Comparison of ENCODE assay signal across 10 cellular contexts in genomic region chr4:130233377-130234047, GRCh38.
DNase-seq lines count a peak whose midpoint lies in the region; ATAC-seq and TF ChIP-seq lines count a peak whose summit lies in the region.
"Had no signal": no experiment of that assay in that cellular context is flagged by ENCODE, and none has a peak within 500 bp of the region (broad histone marks: within the 10 kb centered on the region; RNA-seq: fewer than 3 reads in every experiment).

No MANE protein-coding gene starts in this region.

- no peak overlapping the region; a peak in 1 of 22 replicates for H3K27ac ChIP-seq in BLaER1 treated with 17β-estradiol and CSF1 and Interleukin-3, amounts not matched to agents 10 nM and 100 nM

- H3K4me1 Mint-ChIP-seq in T-helper 17 cell: no peaks in the 10 kb centered on the region

- H3K27me3 ChIP-seq in BLaER1 treated with 17β-estradiol and CSF1 and Interleukin-3, amounts not matched to agents 10 nM and 100 nM: no peaks in the 10 kb centered on the region
- H3K27me3 ChIP-seq in BE2C: no peaks in the 10 kb centered on the region

- H3K4me3 ChIP-seq in BLaER1 treated with 17β-estradiol and CSF1 and Interleukin-3, amounts not matched to agents 10 nM and 100 nM: peak overlapping the region in 2 of 10 experiments; percentile 14 to 24; a peak in 3 of 20 replicates
- no peak overlapping the region for H3K4me3 ChIP-seq in BE2C (ENCODE audit: low read depth, low read length)

- peak; percentile 100 for ATAC-seq in GM19397 (IDR thresholded peaks at IDR 0.05; ENCODE audit: unreplicated experiment)
- ATAC-seq in HG03103 (IDR thresholded peaks at IDR 0.05; ENCODE audit: low read depth, unreplicated experiment): peak; percentile 99
- no peak for ATAC-seq in T-helper 17 cell
- no peak for ATAC-seq in left ventricle myocardium superior
- ATAC-seq: Panc1 had no signal

- H3K4me1 ChIP-seq in BLaER1 treated with 17β-estradiol and CSF1 and Interleukin-3, amounts not matched to agents 10 nM and 100 nM: peaks cover 0 to 29% (median 6%) of the 10 kb centered on the region in 10 experiments; a peak in 8 of 20 replicates
- H3K4me1 ChIP-seq in BE2C: peaks cover 23% of the 10 kb centered on the region

- no peaks in the 10 kb centered on the region for H3K36me3 Mint-ChIP-seq in T-helper 17 cell (ENCODE audit: low read depth)

- TF ChIP-seq CTCF in BE2C (IDR thresholded peaks at IDR 0.05; ENCODE audit: low read depth, low read length): no peak

- H3K9ac ChIP-seq in BLaER1 treated with 17β-estradiol and CSF1 and Interleukin-3, amounts not matched to agents 10 nM and 100 nM: no peak overlapping the region

- no peaks in the 10 kb centered on the region for H3K9me3 ChIP-seq in BLaER1 treated with 17β-estradiol and CSF1 and Interleukin-3, amounts not matched to agents 10 nM and 100 nM (replicated peaks in 1 of 11)
- H3K9me3 ChIP-seq in T-helper 17 cell (ENCODE audit: control insufficient read depth, low read length, poor library complexity, severe bottlenecking) (no peaks in the 10 kb centered on the region), BE2C (no peaks in the 10 kb centered on the region)

- H3K27me3 Mint-ChIP-seq in T-helper 17 cell: no peaks in the 10 kb centered on the region

- no peaks in the 10 kb centered on the region for H3K36me3 ChIP-seq in BLaER1 treated with 17β-estradiol and CSF1 and Interleukin-3, amounts not matched to agents 10 nM and 100 nM
- H3K36me3 ChIP-seq in BE2C: no peaks in the 10 kb centered on the region

- peak overlapping the region in 10 of 11 experiments; percentile 1 to 61 (median 20); a peak in 12 of 22 replicates for H3K4me2 ChIP-seq in BLaER1 treated with 17β-estradiol and CSF1 and Interleukin-3, amounts not matched to agents 10 nM and 100 nM

- DNase-seq in T-helper 17 cell: no peak
- no peak for DNase-seq in left ventricle myocardium superior
- DNase-seq in COLO668 (lab: John Stamatoyannopoulos, UW; ENCODE audit: unreplicated experiment): no peak
- no peak for DNase-seq in BE2C
- no peak for DNase-seq in NCI-H526 (lab: John Stamatoyannopoulos, UW)
- DNase-seq: retina had no signal

- H3K4me3 Mint-ChIP-seq in T-helper 17 cell: peak overlapping the region; percentile 19

- no peaks in the 10 kb centered on the region for H4K20me1 ChIP-seq in BLaER1 treated with 17β-estradiol and CSF1 and Interleukin-3, amounts not matched to agents 10 nM and 100 nM

- no peak overlapping the region for H3K27ac Mint-ChIP-seq in T-helper 17 cell

- intact Hi-C loops in left ventricle myocardium superior (cut with micrococcal nuclease): no loop called here

Comparison
In these comparisons a context has a peak if more than half of its experiments do, and no peak if none do; other contexts are left out.
1. ATAC-seq: peak in GM19397 (single experiment) and HG03103 (single experiment); none in T-helper 17 cell (single experiment) and left ventricle myocardium superior (single experiment).